In the genomic region with DNA sequence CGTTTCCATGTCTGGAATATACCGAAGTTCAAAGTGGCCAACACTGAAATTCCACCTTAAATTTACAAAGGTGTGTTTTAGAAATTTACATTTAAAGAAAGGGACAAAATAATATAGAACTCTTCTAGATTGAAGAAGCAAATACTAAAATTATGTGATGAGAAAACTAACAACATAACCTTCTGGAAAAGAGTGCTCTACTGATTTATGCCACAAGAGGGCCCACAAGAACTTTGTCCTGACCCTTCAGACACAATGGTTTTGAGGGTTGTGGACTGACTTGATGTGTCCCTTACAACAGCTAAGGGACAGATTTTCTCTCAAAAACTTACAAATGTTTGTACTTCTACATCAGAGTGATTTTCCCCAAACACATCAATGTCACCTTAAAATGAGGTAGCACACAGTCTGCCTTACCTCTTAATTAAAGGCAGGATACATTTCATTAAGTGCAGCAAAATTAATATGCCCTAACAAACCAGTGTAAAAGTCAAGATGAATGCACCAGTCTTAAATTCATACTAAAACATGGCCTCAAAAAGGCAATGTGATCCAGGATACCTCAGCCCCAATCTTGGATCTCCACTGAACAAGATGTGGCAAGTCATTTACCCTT, we compare ENCODE assay signal across 8 cellular contexts. TPM values are rescaled to one million over a fixed set of nuclear protein-coding genes. Genes with fewer than 3 reads are reported as not detected.
A peak's percentile ranks its signal among the peaks of the same experiment; 100 is the strongest.
DNase-seq lines count a peak whose midpoint lies in the region; ATAC-seq and TF ChIP-seq lines count a peak whose summit lies in the region.

No MANE protein-coding gene starts in this region.

- intact Hi-C loops in head of caudate nucleus (cut with DNase I): loop anchor here (5.0 kb wide), 1 partner anchor 81 kb away; no protein-coding TSS in a partner anchor
- intact Hi-C loops in psoas muscle (cut with DNase I): loop anchor here (1.0 to 5.0 kb wide), 3 partner anchors 36 to 81 kb away; a partner anchor contains a TSS

- H3K27ac ChIP-seq in psoas muscle: no peak overlapping the region

- H3K36me3 Mint-ChIP-seq in activated naive CD4-positive, alpha-beta T cell treated with anti-CD3 and anti-CD28 coated beads, Interleukin-2, amount 10 ng/mL, durations not matched to agents 7 days and 5 days: peaks cover 37% of the 10 kb centered on the region

- H3K4me3 Mint-ChIP-seq in activated naive CD4-positive, alpha-beta T cell treated with anti-CD3 and anti-CD28 coated beads, Interleukin-2, amount 10 ng/mL, durations not matched to agents 7 days and 5 days: no peak overlapping the region

- no peaks in the 10 kb centered on the region for H3K27me3 Mint-ChIP-seq in activated naive CD4-positive, alpha-beta T cell treated with anti-CD3 and anti-CD28 coated beads, Interleukin-2, amount 10 ng/mL, durations not matched to agents 7 days and 5 days

- H3K4me1 Mint-ChIP-seq in activated naive CD4-positive, alpha-beta T cell treated with anti-CD3 and anti-CD28 coated beads, Interleukin-2, amount 10 ng/mL, durations not matched to agents 7 days and 5 days: no peaks in the 10 kb centered on the region

- H3K4me1 ChIP-seq in psoas muscle: no peaks in the 10 kb centered on the region

- peaks cover 4 to 80% of the 10 kb centered on the region in 2 donors for H3K36me3 ChIP-seq in psoas muscle (ENCODE audit: insufficient read depth in 1 of 2, low read depth in 1 of 2)

- H3K9me3 ChIP-seq in psoas muscle: peaks cover 6% of the 10 kb centered on the region

- TF ChIP-seq CTCF in psoas muscle (IDR thresholded peaks at IDR 0.05): peak; percentile 86

- DNase-seq in CMK (ENCODE audit: low read depth) (peak; percentile 25), NOMO-1 treated with dmso at 0.1 percent for 144 hours (lab: John Stamatoyannopoulos, UW; ENCODE audit: unreplicated experiment) (peak; percentile 33), head of caudate nucleus (peak in 27 of 42 donors; percentile 14 to 81 (median 49)), psoas muscle (no peak)
- DNase-seq in activated naive CD4-positive, alpha-beta T cell treated with anti-CD3 and anti-CD28 coated beads, Interleukin-2, amount 10 ng/mL, durations not matched to agents 7 days and 5 days: peak; percentile 52

- no peaks in the 10 kb centered on the region for H3K27me3 ChIP-seq in psoas muscle (ENCODE audit: insufficient read depth in 3 of 3, low read length in 2 of 3)

- ATAC-seq in GM19023 (IDR thresholded peaks at IDR 0.05; ENCODE audit: unreplicated experiment) (peak; percentile 77), HG03520 (IDR thresholded peaks at IDR 0.05; ENCODE audit: unreplicated experiment) (peak; percentile 63), psoas muscle (peak; percentile 80 to 95 (median 86)), HG03442 (IDR thresholded peaks at IDR 0.05; ENCODE audit: unreplicated experiment) (no peak)

- no peaks in the 10 kb centered on the region for H3K9me3 Mint-ChIP-seq in activated naive CD4-positive, alpha-beta T cell treated with anti-CD3 and anti-CD28 coated beads, Interleukin-2, amount 10 ng/mL, durations not matched to agents 7 days and 5 days

- no peak overlapping the region for H3K4me3 ChIP-seq in psoas muscle

- peak overlapping the region; percentile 59 for H3K27ac Mint-ChIP-seq in activated naive CD4-positive, alpha-beta T cell treated with anti-CD3 and anti-CD28 coated beads, Interleukin-2, amount 10 ng/mL, durations not matched to agents 7 days and 5 days

- CTCF ChIA-PET in activated naive CD4-positive, alpha-beta T cell treated with anti-CD3 and anti-CD28 coated beads, Interleukin-2, amount 10 ng/mL, durations not matched to agents 7 days and 5 days (lab: Charles Lee): interaction anchor here (0.7 to 10.7 kb wide), 10 partner anchors 9 to 137 kb away, joined by 3 to 167 read pairs (median 3); a partner anchor contains a TSS

- WGBS in psoas muscle, 3 donors: 89 to 95% (median 94%) methylated on average over 2 of the region's 2 CpGs

RNA-seq across cellular contexts. Expression of a gene that starts 36.2 kb away (rescaled TPM):
- total RNA-seq in psoas muscle: 1 to 10 TPM; 5.0 to 9.6 (median 8.0) TPM
- 1 to 10 TPM; 2.1 to 7.7 (median 6.7) TPM for polyA plus RNA-seq in psoas muscle

Comparison
In these comparisons a context has a peak if more than half of its experiments do, and no peak if none do; other contexts are left out.
1. DNase-seq: peak in CMK (single experiment), NOMO-1 treated with dmso at 0.1 percent for 144 hours (single experiment), activated naive CD4-positive, alpha-beta T cell treated with anti-CD3 and anti-CD28 coated beads, Interleukin-2, amount 10 ng/mL, durations not matched to agents 7 days and 5 days (single experiment) and head of caudate nucleus (27 of 42); none in psoas muscle (0 of 2).